Comparison of ENCODE assay signal across 8 cellular contexts in genomic region chr3:52471371-52472238, GRCh38. TPM values are rescaled to one million over a fixed set of nuclear protein-coding genes. Genes with fewer than 3 reads are reported as not detected.
DNase-seq lines count a peak whose midpoint lies in the region; ATAC-seq and TF ChIP-seq lines count a peak whose summit lies in the region.

No MANE protein-coding gene starts in this region.

- H4K20me1 ChIP-seq in GM23248 (ENCODE audit: insufficient read depth), result no peaks in the 10 kb centered on the region
- H4K20me1 ChIP-seq in fibroblast of lung (ENCODE audit: control insufficient read depth, extremely low read depth, insufficient read depth, low read length), result no peaks in the 10 kb centered on the region
- H4K20me1 ChIP-seq in neural progenitor cell (ENCODE audit: low read depth), result peaks cover 56% of the 10 kb centered on the region

- H3K4me2 ChIP-seq in GM23248 (ENCODE audit: unreplicated experiment) (no peak overlapping the region), fibroblast of lung (ENCODE audit: extremely low read depth, insufficient read depth, low read length) (no peak overlapping the region), neural progenitor cell (no peak overlapping the region)

- peaks cover 11% of the 10 kb centered on the region for H3F3A ChIP-seq in GM23248 (ENCODE audit: insufficient read depth)
- peaks cover 9% of the 10 kb centered on the region for H3F3A ChIP-seq in neural progenitor cell (ENCODE audit: low read depth)

- peaks cover 27% of the 10 kb centered on the region for H3K36me3 Mint-ChIP-seq in neural progenitor cell

- H3K79me2 ChIP-seq in GM23248 (ENCODE audit: insufficient read depth), result peaks cover 40% of the 10 kb centered on the region
- H3K79me2 ChIP-seq in fibroblast of lung (ENCODE audit: control insufficient read depth, insufficient read depth, low read length), result peaks cover 4% of the 10 kb centered on the region
- H3K79me2 ChIP-seq in neural progenitor cell (ENCODE audit: low read depth), result peaks cover 24% of the 10 kb centered on the region

- no peaks in the 10 kb centered on the region for H3K9me2 ChIP-seq in GM23248 (ENCODE audit: insufficient read depth)

- ATAC-seq in HG03196 (IDR thresholded peaks at IDR 0.05; ENCODE audit: unreplicated experiment), result no peak

- DNase-seq in AG04450 (ENCODE audit: low read depth, low spot score) (no peak), GM23248 (peak; percentile 69), UCSD-AML1 (lab: John Stamatoyannopoulos, UW; ENCODE audit: unreplicated experiment) (peak; percentile 74), fibroblast of lung (ENCODE audit: low read depth in 2 of 2) (peak in 1 of 2 donors; percentile 60), neural progenitor cell (ENCODE audit: low spot score) (peak; percentile 68), SW 1271 (lab: John Stamatoyannopoulos, UW) (no peak), NCI-H128 (lab: John Stamatoyannopoulos, UW; ENCODE audit: unreplicated experiment) (no peak)

- H3K9me3 ChIP-seq in AG04450 (ENCODE audit: control insufficient read depth, insufficient read depth, low read length), result no peaks in the 10 kb centered on the region
- no peaks in the 10 kb centered on the region for H3K9me3 ChIP-seq in GM23248 (ENCODE audit: low read depth)
- no peaks in the 10 kb centered on the region for H3K9me3 ChIP-seq in fibroblast of lung (ENCODE audit: control insufficient read depth, insufficient read depth, low read depth, low read length)
- no peaks in the 10 kb centered on the region for H3K9me3 ChIP-seq in neural progenitor cell (ENCODE audit: low read depth)

- no peak overlapping the region for H3K4me3 Mint-ChIP-seq in neural progenitor cell

- H3K27me3 ChIP-seq in AG04450 (ENCODE audit: control insufficient read depth, insufficient read depth, low read length) (no peaks in the 10 kb centered on the region), GM23248 (replicated peaks; ENCODE audit: insufficient read depth) (no peaks in the 10 kb centered on the region), fibroblast of lung (ENCODE audit: control insufficient read depth, insufficient read depth, low read length) (no peaks in the 10 kb centered on the region), neural progenitor cell (no peaks in the 10 kb centered on the region)

- H3K27me3 Mint-ChIP-seq in neural progenitor cell (ENCODE audit: insufficient read depth, low read depth), result no peaks in the 10 kb centered on the region

- H3K4me3 ChIP-seq in AG04450 (ENCODE audit: low read depth, low read length) (no peak overlapping the region), GM23248 (no peak overlapping the region), fibroblast of lung (replicated peaks in 1 of 4; ENCODE audit: control extremely low read depth in 1 of 4, insufficient read depth in 1 of 4, low read depth in 3 of 4, low read length in 4 of 4) (no peak overlapping the region), neural progenitor cell (no peak overlapping the region)

- CTCF ChIA-PET in AG04450 (lab: Charles Lee), result interaction anchor here (0.5 to 3.2 kb wide), 14 partner anchors 9 to 516 kb away, joined by 3 to 14 read pairs (median 4); no protein-coding TSS in a partner anchor

- H3K9ac ChIP-seq in GM23248, result no peak overlapping the region
- H3K9ac ChIP-seq in fibroblast of lung (ENCODE audit: insufficient read depth, low read length), result no peak overlapping the region
- H3K9ac ChIP-seq in neural progenitor cell, result no peak overlapping the region

- H3K36me3 ChIP-seq in GM23248 (ENCODE audit: low read depth), result peaks cover 51% of the 10 kb centered on the region; the same call in 1 of the 2 replicates
- peaks cover 39% of the 10 kb centered on the region for H3K36me3 ChIP-seq in fibroblast of lung (ENCODE audit: control insufficient read depth, insufficient read depth, low read length)
- H3K36me3 ChIP-seq in neural progenitor cell, result peaks cover 5% of the 10 kb centered on the region

- in situ Hi-C loops in GM23248 (cut with MboI), result no loop called here

- no peak overlapping the region for H3K27ac Mint-ChIP-seq in neural progenitor cell

- TF ChIP-seq CTCF in AG04450 (IDR thresholded peaks at IDR 0.05; ENCODE audit: low read depth, low read length) (peak; percentile 71), fibroblast of lung (conservative IDR thresholded peaks at IDR 0.05 in 1 of 2, IDR thresholded peaks at IDR 0.05 in 1 of 2; ENCODE audit: low read depth in 1 of 2, low read length in 2 of 2) (peak; percentile 47 to 71), neural progenitor cell (IDR thresholded peaks at IDR 0.05) (peak; percentile 70)

- POLR2A ChIA-PET in AG04450 (lab: Yijun Ruan, JAX), result no interaction called here

- H3K9me3 Mint-ChIP-seq in neural progenitor cell, result no peaks in the 10 kb centered on the region

- H2AFZ ChIP-seq in GM23248, result no peak overlapping the region
- no peak overlapping the region for H2AFZ ChIP-seq in fibroblast of lung (ENCODE audit: low read length)
- H2AFZ ChIP-seq in neural progenitor cell (replicated peaks), result no peak overlapping the region

- WGBS in GM23248 (ENCODE audit: low coverage in 1 of 2, low lambda C conversion rate in 2 of 2, missing lambda C conversion rate in 2 of 2), 2 experiments, result 69 to 73% methylated on average over 26 of the region's 26 CpGs

- H3K27ac ChIP-seq in AG04450 (ENCODE audit: low read depth, low read length) (no peak overlapping the region), GM23248 (no peak overlapping the region), fibroblast of lung (ENCODE audit: insufficient read depth, low read length) (no peak overlapping the region), neural progenitor cell (no peak overlapping the region)

- peaks cover 15% of the 10 kb centered on the region for H3K4me1 ChIP-seq in GM23248 (ENCODE audit: insufficient read depth)
- H3K4me1 ChIP-seq in fibroblast of lung (ENCODE audit: control insufficient read depth, extremely low read depth, insufficient read depth, low read length), result no peaks in the 10 kb centered on the region
- H3K4me1 ChIP-seq in neural progenitor cell, result no peaks in the 10 kb centered on the region

- H3K4me1 Mint-ChIP-seq in neural progenitor cell, result peaks cover 12% of the 10 kb centered on the region

RNA-seq across cellular contexts. Expression of gene NISCH, which starts 16.2 kb away (rescaled TPM):
- polyA plus RNA-seq in AG04450 (2011; rRNA removed) (71.0 and 73.0 TPM in 2 replicates), GM23248 (2016; fragmentation: Nextera tagmentation; extraction: Ambion mirVana) (31.8 and 32.8 TPM in 2 replicates), fibroblast of lung (30.8 and 31.1 TPM in 2 replicates)
- polyA minus RNA-seq in AG04450 (2011; rRNA and poly(A)+ RNA removed), result 104 and 115 TPM in 2 replicates
- 53.7 and 70.4 TPM in 2 replicates for total RNA-seq in GM23248 (2014; rRNA removed; shearing (Covaris generic))
- total RNA-seq in fibroblast of lung (51.4 and 69.9 TPM in 2 replicates), neural progenitor cell (ENCODE audit: low replicate concordance) (80.5 and 146 TPM in 2 replicates)
- 29.8 and 33.1 TPM in 2 replicates for polyA plus RNA-seq in fibroblast of lung (2012)
- 96.5 and 108 TPM in 2 replicates for polyA minus RNA-seq in fibroblast of lung (ENCODE audit: low replicate concordance)

RNA-seq across cellular contexts. Expression of gene TNNC1, which starts 17.8 kb away (rescaled TPM):
- 1.7 and 1.9 TPM in 2 replicates for polyA plus RNA-seq in AG04450 (2011; rRNA removed)
- 1.4 and 2.0 TPM in 2 replicates for polyA minus RNA-seq in AG04450 (2011; rRNA and poly(A)+ RNA removed)
- total RNA-seq in GM23248 (2014; rRNA removed; shearing (Covaris generic)), result not detected in 2 replicates
- 0.38 TPM in 1 of 2 replicates, not detected in the other for polyA plus RNA-seq in GM23248 (2016; fragmentation: Nextera tagmentation; extraction: Ambion mirVana)
- total RNA-seq in fibroblast of lung, result 0.33 and 0.51 TPM in 2 replicates
- 0.69 and 0.89 TPM in 2 replicates for polyA plus RNA-seq in fibroblast of lung
- 0.70 and 1.3 TPM in 2 replicates for polyA plus RNA-seq in fibroblast of lung (2012)
- not detected in 2 replicates for polyA minus RNA-seq in fibroblast of lung (ENCODE audit: low replicate concordance)
- total RNA-seq in neural progenitor cell (ENCODE audit: low replicate concordance), result 0.67 and 5.8 TPM in 2 replicates

RNA-seq across cellular contexts. Expression of gene STAB1, which starts 23.5 kb away (rescaled TPM):
- polyA plus RNA-seq in AG04450 (2011; rRNA removed) (0.02 TPM in 1 of 2 replicates, not detected in the other), GM23248 (2016; fragmentation: Nextera tagmentation; extraction: Ambion mirVana) (not detected in 2 replicates), fibroblast of lung (0.03 and 0.09 TPM in 2 replicates)
- polyA minus RNA-seq in AG04450 (2011; rRNA and poly(A)+ RNA removed), result 0.09 TPM in 1 of 2 replicates, not detected in the other
- under 0.01 TPM in 1 of 2 replicates, not detected in the other for total RNA-seq in GM23248 (2014; rRNA removed; shearing (Covaris generic))
- total RNA-seq in fibroblast of lung (under 0.01 TPM in 2 replicates), neural progenitor cell (ENCODE audit: low replicate concordance) (0.06 TPM in 1 of 2 replicates, not detected in the other)
- polyA plus RNA-seq in fibroblast of lung (2012), result 0.01 and 0.07 TPM in 2 replicates
- polyA minus RNA-seq in fibroblast of lung (ENCODE audit: low replicate concordance), result 0.33 TPM in 1 of 2 replicates, not detected in the other

RNA-seq across cellular contexts. Expression of gene SEMA3G, which starts 26.7 kb away (rescaled TPM):
- polyA plus RNA-seq in AG04450 (2011; rRNA removed) (0.02 TPM in 1 of 2 replicates, not detected in the other), GM23248 (2016; fragmentation: Nextera tagmentation; extraction: Ambion mirVana) (0.06 and 0.21 TPM in 2 replicates), fibroblast of lung (0.02 TPM in 1 of 2 replicates, not detected in the other)
- 0.28 TPM in 1 of 2 replicates, not detected in the other for polyA minus RNA-seq in AG04450 (2011; rRNA and poly(A)+ RNA removed)
- not detected in 2 replicates for total RNA-seq in GM23248 (2014; rRNA removed; shearing (Covaris generic))
- total RNA-seq in fibroblast of lung (under 0.01 and 0.17 TPM in 2 replicates), neural progenitor cell (ENCODE audit: low replicate concordance) (0.79 and 3.4 TPM in 2 replicates)
- polyA plus RNA-seq in fibroblast of lung (2012), result 0.10 TPM in 1 of 2 replicates, not detected in the other
- polyA minus RNA-seq in fibroblast of lung (ENCODE audit: low replicate concordance), result not detected in 2 replicates

Comparison
In these comparisons a context has a peak if more than half of its experiments do, and no peak if none do; other contexts are left out.
1. DNase-seq: peak in GM23248 (single experiment), UCSD-AML1 (single experiment) and neural progenitor cell (single experiment); none in AG04450 (single experiment), SW 1271 (0 of 2) and NCI-H128 (single experiment).
2. Peak in every context shown above with its lines, with median percentiles within 50 percentile points of each other: CTCF ChIP-seq.